In genomic region chr6:135438907-135439535, GRCh38 we compare ENCODE assay signal across 8 cellular contexts.
DNase-seq lines count a peak whose midpoint lies in the region; ATAC-seq and TF ChIP-seq lines count a peak whose summit lies in the region.

No MANE protein-coding gene starts in this region.

- TF ChIP-seq CTCF in nephron progenitor cell (IDR thresholded peaks at IDR 0.05), result peak; percentile 36

- H3K9me3 Mint-ChIP-seq in nephron progenitor cell, result no peaks in the 10 kb centered on the region

- H3K36me3 Mint-ChIP-seq in nephron progenitor cell (ENCODE audit: low read depth), result peaks cover 8% of the 10 kb centered on the region

- H3K4me3 Mint-ChIP-seq in nephron progenitor cell, result no peak overlapping the region

- H3K4me1 Mint-ChIP-seq in nephron progenitor cell, result no peaks in the 10 kb centered on the region

- no peaks in the 10 kb centered on the region for H3K27me3 Mint-ChIP-seq in nephron progenitor cell (ENCODE audit: low read depth, poor library complexity)

- peak; percentile 47 for DNase-seq in DMS53 (lab: John Stamatoyannopoulos, UW)
- DNase-seq in NCI-H2171 (lab: John Stamatoyannopoulos, UW), result peak; percentile 2
- peak; percentile 17 for DNase-seq in astrocyte of the hippocampus (ENCODE audit: low read depth, low spot score)
- DNase-seq in nephron progenitor cell, result no peak
- no peak for DNase-seq in NCI-H1092 (lab: John Stamatoyannopoulos, UW)
- no peak for DNase-seq in amygdala (lab: John Stamatoyannopoulos, UW)
- DNase-seq in NCI-H774 (lab: John Stamatoyannopoulos, UW), result no peak

- peak overlapping the region; percentile 18 for H3K27ac Mint-ChIP-seq in nephron progenitor cell

- peak; percentile 50 for ATAC-seq in GM21390 (IDR thresholded peaks at IDR 0.05; ENCODE audit: unreplicated experiment)

Comparison
In these comparisons a context has a peak if more than half of its experiments do, and no peak if none do; other contexts are left out.
1. DNase-seq: peak in DMS53 (single experiment), NCI-H2171 (single experiment) and astrocyte of the hippocampus (single experiment); none in nephron progenitor cell (single experiment), NCI-H1092 (single experiment), amygdala (0 of 56) and NCI-H774 (single experiment).